ENCODE assay signal across 13 cellular contexts in genomic region chr1:44218503-44219300, GRCh38. TPM values are rescaled to one million over a fixed set of nuclear protein-coding genes. Genes with fewer than 3 reads are reported as not detected.
DNase-seq lines count a peak whose midpoint lies in the region; ATAC-seq and TF ChIP-seq lines count a peak whose summit lies in the region.
"Had no signal": no experiment of that assay in that cellular context is flagged by ENCODE, and none has a peak within 500 bp of the region (broad histone marks: within the 10 kb centered on the region; RNA-seq: fewer than 3 reads in every experiment).

No MANE protein-coding gene starts in this region.

- no peak for ATAC-seq in stimulated activated naive B cell treated with anti-CD40 and anti-IgM and Interleukin-4, amounts not matched to agents 10 μg/mL and 1 μg/mL and 100 μg/mL, for 72 hours (replicated peaks)
- no peak for ATAC-seq in HG03139 (IDR thresholded peaks at IDR 0.05; ENCODE audit: unreplicated experiment)
- no peak for ATAC-seq in HG03571 (IDR thresholded peaks at IDR 0.05; ENCODE audit: unreplicated experiment)

- H3K36me3 Mint-ChIP-seq in T-helper 1 cell treated with Interleukin-12 subunit alpha and Interleukin-12 subunit beta and Interleukin-4 antibody, amounts not matched to agents 30 μg/mL and 1 μg/mL, for 36 hours (ENCODE audit: low read depth) = peaks cover 31% of the 10 kb centered on the region
- no peaks in the 10 kb centered on the region for H3K36me3 Mint-ChIP-seq in glutamatergic neuron (ENCODE audit: unreplicated experiment)
- H3K36me3 Mint-ChIP-seq in stimulated activated naive B cell treated with anti-CD40 and anti-IgM and Interleukin-4, amounts not matched to agents 10 μg/mL and 1 μg/mL and 100 μg/mL, for 72 hours = peaks cover 27 to 29% of the 10 kb centered on the region in 2 donors

- no peaks in the 10 kb centered on the region for H3K27me3 Mint-ChIP-seq in T-helper 1 cell treated with Interleukin-12 subunit alpha and Interleukin-12 subunit beta and Interleukin-4 antibody, amounts not matched to agents 30 μg/mL and 1 μg/mL, for 36 hours (ENCODE audit: low read depth)
- peaks cover 9% of the 10 kb centered on the region for H3K27me3 Mint-ChIP-seq in glutamatergic neuron (ENCODE audit: unreplicated experiment)
- H3K27me3 Mint-ChIP-seq in stimulated activated naive B cell treated with anti-CD40 and anti-IgM and Interleukin-4, amounts not matched to agents 10 μg/mL and 1 μg/mL and 100 μg/mL, for 72 hours = no peaks in the 10 kb centered on the region

- H3K4me3 Mint-ChIP-seq in T-helper 1 cell treated with Interleukin-12 subunit alpha and Interleukin-12 subunit beta and Interleukin-4 antibody, amounts not matched to agents 30 μg/mL and 1 μg/mL, for 36 hours = peak overlapping the region; percentile 31
- H3K4me3 Mint-ChIP-seq in glutamatergic neuron (ENCODE audit: unreplicated experiment) = no peak overlapping the region
- no peak overlapping the region for H3K4me3 Mint-ChIP-seq in stimulated activated naive B cell treated with anti-CD40 and anti-IgM and Interleukin-4, amounts not matched to agents 10 μg/mL and 1 μg/mL and 100 μg/mL, for 72 hours
- H3K4me3 Mint-ChIP-seq: CD8-positive, alpha-beta T cell had no signal

- H3K27ac Mint-ChIP-seq in T-helper 1 cell treated with Interleukin-12 subunit alpha and Interleukin-12 subunit beta and Interleukin-4 antibody, amounts not matched to agents 30 μg/mL and 1 μg/mL, for 36 hours = no peak overlapping the region
- peak overlapping the region; percentile 40 for H3K27ac Mint-ChIP-seq in glutamatergic neuron (ENCODE audit: unreplicated experiment)
- H3K27ac Mint-ChIP-seq in stimulated activated naive B cell treated with anti-CD40 and anti-IgM and Interleukin-4, amounts not matched to agents 10 μg/mL and 1 μg/mL and 100 μg/mL, for 72 hours = peak overlapping the region; percentile 78
- H3K27ac Mint-ChIP-seq: CD8-positive, alpha-beta T cell had no signal

- H3K27me3 ChIP-seq in WERI-Rb-1 (ENCODE audit: insufficient read depth, low read depth, severe bottlenecking) = no peaks in the 10 kb centered on the region
- H3K27me3 ChIP-seq: BE2C had no signal

- peak overlapping the region; percentile 71 for H3K27ac ChIP-seq in WERI-Rb-1
- H3K27ac ChIP-seq: 22Rv1, KMS-11 had no signal

- no peaks in the 10 kb centered on the region for H3K9me3 Mint-ChIP-seq in T-helper 1 cell treated with Interleukin-12 subunit alpha and Interleukin-12 subunit beta and Interleukin-4 antibody, amounts not matched to agents 30 μg/mL and 1 μg/mL, for 36 hours
- peaks cover 3% of the 10 kb centered on the region for H3K9me3 Mint-ChIP-seq in glutamatergic neuron (ENCODE audit: unreplicated experiment)
- H3K9me3 Mint-ChIP-seq in stimulated activated naive B cell treated with anti-CD40 and anti-IgM and Interleukin-4, amounts not matched to agents 10 μg/mL and 1 μg/mL and 100 μg/mL, for 72 hours = no peaks in the 10 kb centered on the region
- H3K9me3 Mint-ChIP-seq: CD8-positive, alpha-beta T cell had no signal

- H3K4me3 ChIP-seq in WERI-Rb-1 (ENCODE audit: low read depth, low read length) = no peak overlapping the region

- no peaks in the 10 kb centered on the region for H3K9me3 ChIP-seq in WERI-Rb-1 (ENCODE audit: severe bottlenecking)
- H3K9me3 ChIP-seq: BE2C had no signal

- H3K4me1 Mint-ChIP-seq in T-helper 1 cell treated with Interleukin-12 subunit alpha and Interleukin-12 subunit beta and Interleukin-4 antibody, amounts not matched to agents 30 μg/mL and 1 μg/mL, for 36 hours (ENCODE audit: low read depth) = peaks cover 20% of the 10 kb centered on the region
- peaks cover 18% of the 10 kb centered on the region for H3K4me1 Mint-ChIP-seq in glutamatergic neuron (ENCODE audit: low read depth, unreplicated experiment)
- peaks cover 28 to 42% of the 10 kb centered on the region in 2 donors for H3K4me1 Mint-ChIP-seq in stimulated activated naive B cell treated with anti-CD40 and anti-IgM and Interleukin-4, amounts not matched to agents 10 μg/mL and 1 μg/mL and 100 μg/mL, for 72 hours

- TF ChIP-seq CTCF in WERI-Rb-1 (IDR thresholded peaks at IDR 0.05; ENCODE audit: low read depth, low read length) = no peak
- TF ChIP-seq CTCF in glutamatergic neuron (IDR thresholded peaks at IDR 0.05; ENCODE audit: partially characterized antibody, unreplicated experiment) = no peak

- DNase-seq in T-helper 1 cell = no peak
- no peak for DNase-seq in WERI-Rb-1
- DNase-seq in glutamatergic neuron = no peak
- DNase-seq in stimulated activated naive B cell treated with anti-CD40 and anti-IgM and Interleukin-4, amounts not matched to agents 10 μg/mL and 1 μg/mL and 100 μg/mL, for 72 hours = no peak
- DNase-seq in superior temporal gyrus (ENCODE audit: extremely low spot score) = no peak
- DNase-seq: BE2C, PC-3 had no signal

- peaks cover 76% of the 10 kb centered on the region for H3K36me3 ChIP-seq in WERI-Rb-1

RNA-seq across cellular contexts. Expression of gene DMAP1, which starts 5.4 kb away (rescaled TPM):
- total RNA-seq in glutamatergic neuron (ENCODE audit: unreplicated experiment) = 62.6 TPM
